ENCODE assay signal across 17 cellular contexts in the genomic region with DNA sequence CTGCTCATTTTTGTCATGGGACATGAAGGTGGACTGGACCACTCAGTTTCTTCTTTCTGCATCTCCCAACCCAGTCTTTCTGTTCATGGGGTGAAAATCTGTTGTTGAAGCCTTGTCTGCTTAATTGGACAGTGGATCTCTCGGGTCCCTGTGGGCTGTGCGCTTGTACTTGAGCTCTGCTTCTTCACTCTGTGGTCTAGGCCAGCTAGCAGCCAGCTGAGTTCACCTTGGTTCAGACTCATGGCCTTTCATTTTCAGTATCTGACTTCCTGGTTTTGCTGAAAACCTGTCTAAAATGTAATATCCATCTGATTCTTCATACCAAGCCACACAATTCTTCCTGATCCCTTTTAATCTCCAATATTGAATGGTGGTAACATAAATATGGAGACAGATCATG.
DNase-seq lines count a peak whose midpoint lies in the region; ATAC-seq, FAIRE-seq and TF ChIP-seq lines count a peak whose summit lies in the region.
"Had no signal": no experiment of that assay in that cellular context is flagged by ENCODE, and none has a peak within 500 bp of the region (broad histone marks: within the 10 kb centered on the region; RNA-seq: fewer than 3 reads in every experiment).

No MANE protein-coding gene starts in this region.

- no peak for FAIRE-seq in pancreas (lab: Jason Lieb, UNC)

- H3K36me3 ChIP-seq in pancreas (no peaks in the 10 kb centered on the region), WERI-Rb-1 (no peaks in the 10 kb centered on the region)
- no peaks in the 10 kb centered on the region for H3K36me3 ChIP-seq in CD8-positive, alpha-beta T cell (ENCODE audit: insufficient read depth, low read length)

- intact Hi-C loops in pancreas (cut with DNase I): no loop called here
- intact Hi-C loops in CD8-positive, alpha-beta T cell (cut with DNase I, micrococcal nuclease): no loop called here

- H3K4me3 ChIP-seq in pancreas (no peak overlapping the region), WERI-Rb-1 (ENCODE audit: low read depth, low read length) (no peak overlapping the region)
- H3K4me3 ChIP-seq in CD8-positive, alpha-beta T cell (ENCODE audit: low read depth, low read length): no peak overlapping the region
- H3K4me3 ChIP-seq: BLaER1 treated with 17β-estradiol and CSF1 and Interleukin-3, amounts not matched to agents 10 nM and 100 nM; spleen had no signal

- H3K27ac ChIP-seq in pancreas: peak overlapping the region in 1 of 4 donors; percentile 1
- no peak overlapping the region for H3K27ac ChIP-seq in CD8-positive, alpha-beta T cell (ENCODE audit: low read depth, low read length)
- H3K27ac ChIP-seq in WERI-Rb-1: no peak overlapping the region
- H3K27ac ChIP-seq: BLaER1 treated with 17β-estradiol and CSF1 and Interleukin-3, amounts not matched to agents 10 nM and 100 nM had no signal

- POLR2A ChIA-PET in CD8-positive, alpha-beta T cell (lab: Charles Lee): no interaction called here

- DNase-seq in pancreas (peak in 1 of 6 donors; percentile 6), WERI-Rb-1 (no peak), NCI-H2171 (lab: John Stamatoyannopoulos, UW) (no peak)
- no peak for DNase-seq in stimulated activated CD4-positive, alpha-beta T cell treated with anti-CD3 and anti-CD28 coated beads, Interleukin-4, amount 100 ng/mL, for 24 hours
- no peak for DNase-seq in CD8-positive, alpha-beta T cell
- DNase-seq: activated B cell treated with CpG ODN at 0.5 μM for 24 hours; activated naive CD8-positive, alpha-beta T cell treated with anti-CD3 and anti-CD28 coated beads, Interleukin-2, amount 10 ng/mL, durations not matched to agents 7 days and 5 days; immature natural killer cell; IMR-90; NCI-H1417 treated with DMSO at 0.1 percent for 48 hours; spleen; SW 1271 had no signal

- WGBS in pancreas, 2 donors: 45 to 81% methylated on average over 2 of the region's 2 CpGs

- ATAC-seq in GM19035 (IDR thresholded peaks at IDR 0.05; ENCODE audit: unreplicated experiment) (peak; percentile 86), HG02798 (IDR thresholded peaks at IDR 0.05; ENCODE audit: poor library complexity, unreplicated experiment) (peak; percentile 66), HG03521 (IDR thresholded peaks at IDR 0.05; ENCODE audit: unreplicated experiment) (peak; percentile 82), pancreas (peak; percentile 74 to 97 (median 82))
- ATAC-seq in CD8-positive, alpha-beta T cell: no peak
- ATAC-seq: Panc1 had no signal

- CTCF ChIA-PET in CD8-positive, alpha-beta T cell (lab: Charles Lee): no interaction called here

- H3K9me3 Mint-ChIP-seq in CD8-positive, alpha-beta T cell: no peaks in the 10 kb centered on the region
- H3K9me3 Mint-ChIP-seq: activated B cell treated with CpG ODN at 0.5 μM for 24 hours; activated naive CD8-positive, alpha-beta T cell treated with anti-CD3 and anti-CD28 coated beads, Interleukin-2, amount 10 ng/mL, durations not matched to agents 7 days and 5 days had no signal

- no peaks in the 10 kb centered on the region for H3K4me1 Mint-ChIP-seq in CD8-positive, alpha-beta T cell (ENCODE audit: low read depth)
- H3K4me1 Mint-ChIP-seq: activated B cell treated with CpG ODN at 0.5 μM for 24 hours; activated naive CD8-positive, alpha-beta T cell treated with anti-CD3 and anti-CD28 coated beads, Interleukin-2, amount 10 ng/mL, durations not matched to agents 7 days and 5 days; immature natural killer cell had no signal

- H3K4me3 Mint-ChIP-seq in CD8-positive, alpha-beta T cell: no peak overlapping the region
- H3K4me3 Mint-ChIP-seq: activated B cell treated with CpG ODN at 0.5 μM for 24 hours; activated naive CD8-positive, alpha-beta T cell treated with anti-CD3 and anti-CD28 coated beads, Interleukin-2, amount 10 ng/mL, durations not matched to agents 7 days and 5 days; immature natural killer cell had no signal

- H3K36me3 Mint-ChIP-seq in CD8-positive, alpha-beta T cell: no peaks in the 10 kb centered on the region
- H3K36me3 Mint-ChIP-seq: activated naive CD8-positive, alpha-beta T cell treated with anti-CD3 and anti-CD28 coated beads, Interleukin-2, amount 10 ng/mL, durations not matched to agents 7 days and 5 days; immature natural killer cell had no signal

- H3K9me3 ChIP-seq in pancreas (no peaks in the 10 kb centered on the region), WERI-Rb-1 (ENCODE audit: severe bottlenecking) (no peaks in the 10 kb centered on the region)
- no peaks in the 10 kb centered on the region for H3K9me3 ChIP-seq in CD8-positive, alpha-beta T cell (ENCODE audit: low read length)
- H3K9me3 ChIP-seq: BLaER1 treated with 17β-estradiol and CSF1 and Interleukin-3, amounts not matched to agents 10 nM and 100 nM; spleen had no signal

- TF ChIP-seq CTCF in pancreas (IDR thresholded peaks at IDR 0.05) (no peak), WERI-Rb-1 (IDR thresholded peaks at IDR 0.05; ENCODE audit: low read depth, low read length) (no peak)
- no peak for TF ChIP-seq CTCF in CD8-positive, alpha-beta T cell (IDR thresholded peaks at IDR 0.05)

- H3K27me3 Mint-ChIP-seq in CD8-positive, alpha-beta T cell (ENCODE audit: low read depth): no peaks in the 10 kb centered on the region
- H3K27me3 Mint-ChIP-seq: activated B cell treated with CpG ODN at 0.5 μM for 24 hours had no signal

- H3K27me3 ChIP-seq in pancreas: no peaks in the 10 kb centered on the region
- no peaks in the 10 kb centered on the region for H3K27me3 ChIP-seq in CD8-positive, alpha-beta T cell (ENCODE audit: insufficient read depth, low read length)
- H3K27me3 ChIP-seq in WERI-Rb-1 (ENCODE audit: insufficient read depth, low read depth, severe bottlenecking): no peaks in the 10 kb centered on the region
- H3K27me3 ChIP-seq: BLaER1 treated with 17β-estradiol and CSF1 and Interleukin-3, amounts not matched to agents 10 nM and 100 nM; spleen had no signal

- no peak overlapping the region for H3K27ac Mint-ChIP-seq in CD8-positive, alpha-beta T cell
- H3K27ac Mint-ChIP-seq: activated B cell treated with CpG ODN at 0.5 μM for 24 hours; activated naive CD8-positive, alpha-beta T cell treated with anti-CD3 and anti-CD28 coated beads, Interleukin-2, amount 10 ng/mL, durations not matched to agents 7 days and 5 days; immature natural killer cell had no signal

- H3K4me1 ChIP-seq in pancreas: peaks cover 0 to 15% (median 10%) of the 10 kb centered on the region in 3 donors
- no peaks in the 10 kb centered on the region for H3K4me1 ChIP-seq in CD8-positive, alpha-beta T cell (ENCODE audit: insufficient read depth, low read length)
- H3K4me1 ChIP-seq: BLaER1 treated with 17β-estradiol and CSF1 and Interleukin-3, amounts not matched to agents 10 nM and 100 nM; spleen had no signal
